8 cellular contexts compared by ENCODE assay signal in the genomic region with DNA sequence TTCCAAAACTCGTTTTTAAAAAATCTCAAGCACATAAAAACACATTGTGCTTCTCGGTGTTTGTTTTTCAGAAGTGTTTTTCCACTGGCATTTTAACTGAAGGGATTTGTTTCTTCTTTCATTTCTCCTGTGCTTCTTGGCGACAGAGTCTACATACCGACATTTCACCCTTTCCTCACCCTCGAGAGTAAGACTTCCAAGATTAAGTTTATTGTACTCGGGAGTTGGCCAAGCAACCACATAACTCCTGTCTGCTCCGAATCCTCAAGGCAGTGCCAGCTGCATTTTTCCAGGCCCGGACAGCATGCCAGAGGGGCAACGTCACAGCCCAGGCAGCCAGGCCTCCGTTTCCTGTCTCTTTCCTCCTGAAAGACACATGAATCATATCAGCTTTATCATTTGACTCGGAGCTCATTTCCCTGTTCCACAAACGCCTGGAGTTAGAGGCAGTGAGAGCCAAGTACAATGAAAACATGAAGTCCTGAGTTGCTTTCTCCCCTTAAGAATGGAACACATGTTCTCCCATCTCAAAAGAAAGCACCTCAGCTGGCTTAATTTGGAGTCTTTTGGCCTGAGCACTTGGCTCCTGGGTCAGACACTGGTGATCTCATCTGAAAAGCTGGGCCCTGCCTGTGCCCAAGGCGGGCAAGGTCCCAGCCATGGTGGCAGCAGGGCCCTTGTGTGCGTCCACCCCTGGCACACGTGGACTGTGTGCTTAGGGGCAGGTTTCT. TPM values are rescaled to one million over a fixed set of nuclear protein-coding genes. Genes with fewer than 3 reads are reported as not detected.
DNase-seq lines count a peak whose midpoint lies in the region; ATAC-seq, FAIRE-seq and TF ChIP-seq lines count a peak whose summit lies in the region.

No MANE protein-coding gene starts in this region.

- TF ChIP-seq CTCF in bronchial epithelial cell (IDR thresholded peaks at IDR 0.05; ENCODE audit: insufficient read depth, low read length, severe bottlenecking) = no peak

- FAIRE-seq in bronchial epithelial cell (lab: Jason Lieb, UNC) = peak; percentile 91

- peak overlapping the region; percentile 31 for H3K27ac ChIP-seq in substantia nigra (ENCODE audit: low read depth, low read length, poor library complexity, severe bottlenecking)

- no peak overlapping the region for H3K4me3 ChIP-seq in bronchial epithelial cell (ENCODE audit: low read depth, low read length)

- no peaks in the 10 kb centered on the region for H3K27me3 ChIP-seq in bronchial epithelial cell (ENCODE audit: control insufficient read depth, insufficient read depth, low read length)

- H3K36me3 ChIP-seq in bronchial epithelial cell (ENCODE audit: control insufficient read depth, insufficient read depth, low read length) = no peaks in the 10 kb centered on the region

- no peak for ATAC-seq in HG03175 (IDR thresholded peaks at IDR 0.05; ENCODE audit: unreplicated experiment)

- peak; percentile 93 for DNase-seq in HT-29 (ENCODE audit: low spot score)
- peak; percentile 96 for DNase-seq in bronchial epithelial cell (ENCODE audit: low read depth)
- peak; percentile 78 for DNase-seq in left kidney (ENCODE audit: low read depth, low spot score)
- DNase-seq in substantia nigra (lab: John Stamatoyannopoulos, UW) = peak in 31 of 49 donors; percentile 9 to 63 (median 37)
- DNase-seq in stimulated activated CD8-positive, alpha-beta memory T cell treated with anti-CD3 and anti-CD28 coated beads, Interleukin-4, amount 100 ng/mL, for 48 hours = no peak
- DNase-seq in activated CD4-positive, alpha-beta T cell treated with anti-CD3 and anti-CD28 coated beads for 48 hours = no peak
- DNase-seq in stimulated activated CD4-positive, alpha-beta T cell treated with anti-CD3 and anti-CD28 coated beads, Interleukin-2, amount 100 ng/mL, for 24 hours = no peak

RNA-seq across cellular contexts. Expression of gene FAM50B, which starts 23.2 kb away (rescaled TPM):
- total RNA-seq in HT-29 (2014; rRNA removed; shearing (Covaris generic)) = not detected in 2 replicates
- total RNA-seq in bronchial epithelial cell = 6.0 and 10.3 TPM in 2 replicates

Comparison
In these comparisons a context has a peak if more than half of its experiments do, and no peak if none do; other contexts are left out.
1. DNase-seq: peak in HT-29 (single experiment), bronchial epithelial cell (single experiment), left kidney (single experiment) and substantia nigra (31 of 49); none in stimulated activated CD8-positive, alpha-beta memory T cell treated with anti-CD3 and anti-CD28 coated beads, Interleukin-4, amount 100 ng/mL, for 48 hours (single experiment), activated CD4-positive, alpha-beta T cell treated with anti-CD3 and anti-CD28 coated beads for 48 hours (single experiment) and stimulated activated CD4-positive, alpha-beta T cell treated with anti-CD3 and anti-CD28 coated beads, Interleukin-2, amount 100 ng/mL, for 24 hours (0 of 2).